38 cellular contexts compared by ENCODE assay signal in genomic region chr11:4921796-4922195, GRCh38. TPM values are rescaled to one million over a fixed set of nuclear protein-coding genes. Genes with fewer than 3 reads are reported as not detected.
"Had no signal": no experiment of that assay in that cellular context is flagged by ENCODE, and none has a peak within 500 bp of the region (broad histone marks: within the 10 kb centered on the region; RNA-seq: fewer than 3 reads in every experiment).

No MANE protein-coding gene starts in this region.

- H3K4me1 Mint-ChIP-seq: endodermal cell; mesothelial cell of epicardium; naive B cell; neural crest cell; stimulated activated effector memory CD8-positive, alpha-beta T cell treated with anti-CD3 and anti-CD28 coated beads, Interleukin-12 subunit alpha, Interleukin-12 subunit beta, amount 100 ng/mL, for 72 hours had no signal

- H3K27me3 Mint-ChIP-seq: dendritic cell treated with granulocyte-macrophage colony-stimulating factor and Interleukin-4, amounts not matched to agents 40 ng/mL and 50 ng/mL, for 4 days had no signal

- H3K9me3 ChIP-seq: colonic mucosa, esophagus muscularis mucosa, heart right ventricle, left ventricle myocardium inferior, lower lobe of right lung, mucosa of descending colon, neutrophil, right atrium auricular region, stomach, thyroid gland had no signal

- H3K36me3 Mint-ChIP-seq: mesothelial cell of epicardium; naive B cell; natural killer cell treated with Interleukin-12 subunit alpha and Interleukin-12 subunit beta and Interleukin-15 and Interleukin-18, amount 100 ng/mL, for 72 hours; stimulated activated effector memory CD8-positive, alpha-beta T cell treated with anti-CD3 and anti-CD28 coated beads, Interleukin-12 subunit alpha, Interleukin-12 subunit beta, amount 100 ng/mL, for 72 hours had no signal

- H3K9me3 Mint-ChIP-seq: dendritic cell treated with granulocyte-macrophage colony-stimulating factor and Interleukin-4, amounts not matched to agents 40 ng/mL and 50 ng/mL, for 4 days; endodermal cell; mesothelial cell of epicardium; neural crest cell had no signal

- H3K4me1 ChIP-seq: colonic mucosa, esophagus muscularis mucosa, heart right ventricle, left ventricle myocardium inferior, lower lobe of right lung, parathyroid adenoma, right atrium auricular region, stomach, thyroid gland had no signal

- H3K4me3 ChIP-seq: colonic mucosa, esophagus muscularis mucosa, heart right ventricle, left ventricle myocardium inferior, lower lobe of right lung, mucosa of descending colon, right atrium auricular region, stomach, thyroid gland had no signal

- H3K4me3 Mint-ChIP-seq: dendritic cell treated with granulocyte-macrophage colony-stimulating factor and Interleukin-4, amounts not matched to agents 40 ng/mL and 50 ng/mL, for 4 days; endodermal cell; mesothelial cell of epicardium; naive B cell; natural killer cell treated with Interleukin-12 subunit alpha and Interleukin-12 subunit beta and Interleukin-15 and Interleukin-18, amount 100 ng/mL, for 72 hours; neural crest cell; stimulated activated effector memory CD8-positive, alpha-beta T cell treated with anti-CD3 and anti-CD28 coated beads, Interleukin-12 subunit alpha, Interleukin-12 subunit beta, amount 100 ng/mL, for 72 hours had no signal

- ATAC-seq: heart right ventricle; left colon; lower lobe of right lung; mucosa of descending colon; natural killer cell treated with Interleukin-12 subunit alpha and Interleukin-12 subunit beta and Interleukin-15 and Interleukin-18, amount 100 ng/mL, for 72 hours; sciatic nerve; stimulated activated effector memory CD8-positive, alpha-beta T cell treated with anti-CD3 and anti-CD28 coated beads, Interleukin-12 subunit alpha, Interleukin-12 subunit beta, amount 100 ng/mL, for 72 hours had no signal

- H3K27ac Mint-ChIP-seq: dendritic cell treated with granulocyte-macrophage colony-stimulating factor and Interleukin-4, amounts not matched to agents 40 ng/mL and 50 ng/mL, for 4 days; endodermal cell; mesothelial cell of epicardium; naive B cell; natural killer cell treated with Interleukin-12 subunit alpha and Interleukin-12 subunit beta and Interleukin-15 and Interleukin-18, amount 100 ng/mL, for 72 hours; progenitor cell of endocrine pancreas; stimulated activated effector memory CD8-positive, alpha-beta T cell treated with anti-CD3 and anti-CD28 coated beads, Interleukin-12 subunit alpha, Interleukin-12 subunit beta, amount 100 ng/mL, for 72 hours had no signal

- DNase-seq: colonic mucosa; effector CD8-positive, alpha-beta T cell; endodermal cell; foreskin melanocyte; glutamatergic neuron; heart right ventricle; hippocampal formation; left colon; left ventricle myocardium inferior; lower lobe of right lung; mesenchymal stem cell; mucosa of descending colon; naive B cell; stimulated activated CD4-positive, alpha-beta T cell treated with anti-CD3 and anti-CD28 coated beads, Interleukin-2, amount 100 ng/mL, for 24 hours; stimulated activated CD4-positive, alpha-beta T cell treated with anti-CD3 and anti-CD28 coated beads, Interleukin-4, amount 100 ng/mL, for 24 hours; stimulated activated naive CD4-positive, alpha-beta T cell treated with Interleukin-2 at 50 U/mL for 16 hours; stomach; thyroid gland; trophoblast cell had no signal

- H3K27me3 ChIP-seq: colonic mucosa, esophagus muscularis mucosa, heart right ventricle, neutrophil, right atrium auricular region, stomach, thyroid gland had no signal

- H3K36me3 ChIP-seq: colonic mucosa, esophagus muscularis mucosa, heart right ventricle, left ventricle myocardium inferior, lower lobe of right lung, neutrophil, right atrium auricular region, stomach, thyroid gland had no signal

RNA-seq across cellular contexts. Expression of gene OR51G1, which starts 2.3 kb away (rescaled TPM):
- total RNA-seq: cerebellum; colonic mucosa; endodermal cell; epithelial cell of proximal tubule; esophagus muscularis mucosa; fibroblast of lung; heart right ventricle; kidney epithelial cell; left colon; left ventricle myocardium inferior; lower lobe of right lung; mesothelial cell of epicardium; mucosa of descending colon; natural killer cell treated with Interleukin-12 subunit alpha and Interleukin-12 subunit beta and Interleukin-15 and Interleukin-18, amount 100 ng/mL, for 72 hours; neural crest cell; osteoblast; progenitor cell of endocrine pancreas; right atrium auricular region; sciatic nerve; stomach; subcutaneous adipose tissue; temporal lobe; thyroid gland; ureter had no signal

RNA-seq across cellular contexts. Expression of gene OR51G2, which starts 2.6 kb away (rescaled TPM):
- total RNA-seq: cerebellum; colonic mucosa; endodermal cell; epithelial cell of proximal tubule; esophagus muscularis mucosa; fibroblast of lung; heart right ventricle; kidney epithelial cell; left colon; left ventricle myocardium inferior; lower lobe of right lung; mesothelial cell of epicardium; mucosa of descending colon; natural killer cell treated with Interleukin-12 subunit alpha and Interleukin-12 subunit beta and Interleukin-15 and Interleukin-18, amount 100 ng/mL, for 72 hours; neural crest cell; osteoblast; progenitor cell of endocrine pancreas; right atrium auricular region; sciatic nerve; stomach; subcutaneous adipose tissue; temporal lobe; thyroid gland; ureter had no signal

RNA-seq across cellular contexts. Expression of gene OR51A7, which starts 18.2 kb away (rescaled TPM):
- total RNA-seq: cerebellum; colonic mucosa; endodermal cell; epithelial cell of proximal tubule; esophagus muscularis mucosa; fibroblast of lung; heart right ventricle; kidney epithelial cell; left colon; left ventricle myocardium inferior; lower lobe of right lung; mesothelial cell of epicardium; mucosa of descending colon; natural killer cell treated with Interleukin-12 subunit alpha and Interleukin-12 subunit beta and Interleukin-15 and Interleukin-18, amount 100 ng/mL, for 72 hours; neural crest cell; osteoblast; progenitor cell of endocrine pancreas; right atrium auricular region; sciatic nerve; stomach; subcutaneous adipose tissue; temporal lobe; thyroid gland; ureter had no signal

RNA-seq across cellular contexts. Expression of gene OR51A4, which starts 25.6 kb away (rescaled TPM):
- total RNA-seq: cerebellum; colonic mucosa; endodermal cell; epithelial cell of proximal tubule; esophagus muscularis mucosa; fibroblast of lung; heart right ventricle; kidney epithelial cell; left colon; left ventricle myocardium inferior; lower lobe of right lung; mesothelial cell of epicardium; mucosa of descending colon; natural killer cell treated with Interleukin-12 subunit alpha and Interleukin-12 subunit beta and Interleukin-15 and Interleukin-18, amount 100 ng/mL, for 72 hours; neural crest cell; osteoblast; progenitor cell of endocrine pancreas; right atrium auricular region; sciatic nerve; stomach; subcutaneous adipose tissue; temporal lobe; thyroid gland; ureter had no signal

RNA-seq across cellular contexts. Expression of gene OR51A2, which starts 33.7 kb away (rescaled TPM):
- total RNA-seq: cerebellum; colonic mucosa; endodermal cell; epithelial cell of proximal tubule; esophagus muscularis mucosa; fibroblast of lung; heart right ventricle; kidney epithelial cell; left colon; left ventricle myocardium inferior; lower lobe of right lung; mesothelial cell of epicardium; mucosa of descending colon; natural killer cell treated with Interleukin-12 subunit alpha and Interleukin-12 subunit beta and Interleukin-15 and Interleukin-18, amount 100 ng/mL, for 72 hours; neural crest cell; osteoblast; progenitor cell of endocrine pancreas; right atrium auricular region; sciatic nerve; stomach; subcutaneous adipose tissue; temporal lobe; thyroid gland; ureter had no signal
